ENCODE assay signal across 1 cellular context in the genomic region with DNA sequence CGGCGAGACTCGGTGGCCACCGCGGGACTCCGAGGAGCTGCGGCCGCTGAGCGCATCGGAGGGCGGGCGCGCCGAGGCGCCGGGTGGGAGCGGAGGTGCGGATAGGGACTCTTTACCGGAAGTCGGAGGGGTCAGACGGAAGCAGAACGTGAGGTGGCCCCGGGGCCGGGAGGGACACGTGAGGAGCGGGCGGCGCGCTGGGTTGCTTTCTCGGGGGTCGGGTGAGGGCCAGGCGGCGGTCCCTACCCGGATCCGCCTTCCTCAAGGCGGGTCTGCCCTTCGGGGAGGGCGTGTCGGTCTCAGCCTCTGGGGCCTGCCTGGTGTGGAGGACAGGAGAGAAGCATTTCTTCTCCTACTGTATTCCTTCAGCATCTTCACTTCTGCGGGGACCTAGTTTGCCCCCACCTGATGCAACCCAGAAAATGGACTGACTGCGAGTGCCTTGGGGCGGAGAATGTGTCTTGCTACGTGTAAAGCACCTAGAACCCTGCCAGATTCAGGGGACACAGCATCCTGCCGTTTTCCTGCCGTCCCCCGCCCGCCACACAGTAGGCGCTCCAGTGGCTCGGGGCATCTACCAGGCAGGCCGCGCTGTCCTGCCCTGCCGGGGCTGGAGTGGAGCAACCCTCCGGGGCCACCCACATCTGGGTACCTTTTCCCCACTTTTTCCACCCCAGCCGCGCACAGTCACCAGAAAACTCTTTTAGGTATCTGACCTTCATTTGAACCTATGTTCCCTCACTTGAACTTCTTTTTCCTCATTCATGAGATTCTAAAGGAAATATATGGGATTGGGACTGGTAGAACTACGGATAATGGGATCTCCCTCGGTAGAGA.
A peak's percentile ranks its signal among the peaks of the same experiment; 100 is the strongest.
TF ChIP-seq lines count a peak whose summit lies in the region.

No MANE protein-coding gene starts in this region.

TF ChIP-seq in HepG2, 621 proteins besides CTCF, POLR2A, EP300 and RAD21 (continued from another document and continues in another):
- TF ChIP-seq, protein P1, sequence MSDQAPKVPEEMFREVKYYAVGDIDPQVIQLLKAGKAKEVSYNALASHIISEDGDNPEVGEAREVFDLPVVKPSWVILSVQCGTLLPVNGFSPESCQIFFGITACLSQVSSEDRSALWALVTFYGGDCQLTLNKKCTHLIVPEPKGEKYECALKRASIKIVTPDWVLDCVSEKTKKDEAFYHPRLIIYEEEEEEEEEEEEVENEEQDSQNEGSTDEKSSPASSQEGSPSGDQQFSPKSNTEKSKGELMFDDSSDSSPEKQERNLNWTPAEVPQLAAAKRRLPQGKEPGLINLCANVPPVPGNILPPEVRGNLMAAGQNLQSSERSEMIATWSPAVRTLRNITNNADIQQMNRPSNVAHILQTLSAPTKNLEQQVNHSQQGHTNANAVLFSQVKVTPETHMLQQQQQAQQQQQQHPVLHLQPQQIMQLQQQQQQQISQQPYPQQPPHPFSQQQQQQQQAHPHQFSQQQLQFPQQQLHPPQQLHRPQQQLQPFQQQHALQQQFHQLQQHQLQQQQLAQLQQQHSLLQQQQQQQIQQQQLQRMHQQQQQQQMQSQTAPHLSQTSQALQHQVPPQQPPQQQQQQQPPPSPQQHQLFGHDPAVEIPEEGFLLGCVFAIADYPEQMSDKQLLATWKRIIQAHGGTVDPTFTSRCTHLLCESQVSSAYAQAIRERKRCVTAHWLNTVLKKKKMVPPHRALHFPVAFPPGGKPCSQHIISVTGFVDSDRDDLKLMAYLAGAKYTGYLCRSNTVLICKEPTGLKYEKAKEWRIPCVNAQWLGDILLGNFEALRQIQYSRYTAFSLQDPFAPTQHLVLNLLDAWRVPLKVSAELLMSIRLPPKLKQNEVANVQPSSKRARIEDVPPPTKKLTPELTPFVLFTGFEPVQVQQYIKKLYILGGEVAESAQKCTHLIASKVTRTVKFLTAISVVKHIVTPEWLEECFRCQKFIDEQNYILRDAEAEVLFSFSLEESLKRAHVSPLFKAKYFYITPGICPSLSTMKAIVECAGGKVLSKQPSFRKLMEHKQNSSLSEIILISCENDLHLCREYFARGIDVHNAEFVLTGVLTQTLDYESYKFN (CRISPR knock-in tag; conservative IDR thresholded peaks at IDR 0.05), result no peak
- TF ChIP-seq ZNF772 (CRISPR knock-in tag; IDR thresholded peaks at IDR 0.05) (peak; percentile 44; the same call in 1 of the 2 replicates), RARG (CRISPR knock-in tag; IDR thresholded peaks at IDR 0.05; ENCODE audit: low read depth) (no peak), RAD51 (IDR thresholded peaks at IDR 0.05; ENCODE audit: borderline replicate concordance) (no peak), HOXA7 (CRISPR knock-in tag; IDR thresholded peaks at IDR 0.05) (no peak), RFX3 (CRISPR knock-in tag; IDR thresholded peaks at IDR 0.05) (no peak), ZFX (CRISPR knock-in tag; IDR thresholded peaks at IDR 0.05; ENCODE audit: low read depth) (peak; percentile 88), ZNF703 (CRISPR knock-in tag; IDR thresholded peaks at IDR 0.05; ENCODE audit: borderline replicate concordance) (no peak), ISL2 (CRISPR knock-in tag; IDR thresholded peaks at IDR 0.05) (no peak; the same call in 1 of the 2 replicates), ZSCAN25 (CRISPR knock-in tag; IDR thresholded peaks at IDR 0.05) (no peak), NR2F6 (IDR thresholded peaks at IDR 0.05) (no peak), NR2F6 (CRISPR knock-in tag; IDR thresholded peaks at IDR 0.05) (0 out of 2 replicates have a peak, but pooled peaks have one; percentile 34), ZNF124 (CRISPR knock-in tag; IDR thresholded peaks at IDR 0.05) (no peak), CC2D1A (CRISPR knock-in tag; IDR thresholded peaks at IDR 0.05) (no peak), HNRNPL (IDR thresholded peaks at IDR 0.05; ENCODE audit: low read depth, low read length) (peak; percentile 45; the same call in 1 of the 2 replicates), ZNF350 (CRISPR knock-in tag; IDR thresholded peaks at IDR 0.05; ENCODE audit: borderline replicate concordance, low read depth) (peak; percentile 73), SETDB1 (CRISPR knock-in tag; IDR thresholded peaks at IDR 0.05; ENCODE audit: borderline replicate concordance) (no peak; the same call in 1 of the 2 replicates), SKI (IDR thresholded peaks at IDR 0.05; ENCODE audit: partially characterized antibody) (peak; percentile 73), RFX5 (IDR thresholded peaks at IDR 0.05; ENCODE audit: low read depth, low read length) (no peak), ZNF225 (CRISPR knock-in tag; IDR thresholded peaks at IDR 0.05) (peak; percentile 65; the same call in 1 of the 2 replicates), ZNF180 (CRISPR knock-in tag; IDR thresholded peaks at IDR 0.05; ENCODE audit: borderline replicate concordance, low read depth) (no peak), ZNF570 (CRISPR knock-in tag; IDR thresholded peaks at IDR 0.05; ENCODE audit: borderline replicate concordance) (no peak), ZNF460 (CRISPR knock-in tag; IDR thresholded peaks at IDR 0.05; ENCODE audit: borderline replicate concordance) (no peak), RBM22 (optimal IDR thresholded peaks at IDR 0.05; ENCODE audit: low read length) (peak; percentile 89), ZNF547 (CRISPR knock-in tag; IDR thresholded peaks at IDR 0.05) (no peak), ZNF431 (CRISPR knock-in tag; IDR thresholded peaks at IDR 0.05; ENCODE audit: borderline replicate concordance, low read depth) (no peak), ZNF501 (CRISPR knock-in tag; IDR thresholded peaks at IDR 0.05) (peak; percentile 49; the same call in 1 of the 2 replicates), MIER3 (CRISPR knock-in tag; IDR thresholded peaks at IDR 0.05; ENCODE audit: borderline replicate concordance) (0 out of 2 replicates have a peak, but pooled peaks have one; percentile 18), ZNF496 (CRISPR knock-in tag; IDR thresholded peaks at IDR 0.05; ENCODE audit: insufficient replicate concordance) (no peak), ZNF619 (CRISPR knock-in tag; IDR thresholded peaks at IDR 0.05) (0 out of 2 replicates have a peak, but pooled peaks have one; percentile 27), ZBTB38 (CRISPR knock-in tag; IDR thresholded peaks at IDR 0.05) (peak; percentile 55; the same call in 1 of the 2 replicates), TOPORS (CRISPR knock-in tag; IDR thresholded peaks at IDR 0.05) (no peak), ZBTB7B (CRISPR knock-in tag; IDR thresholded peaks at IDR 0.05) (peak; percentile 90), CHD4 (IDR thresholded peaks at IDR 0.05; ENCODE audit: borderline replicate concordance, low read length) (no peak), ETV5 (CRISPR knock-in tag; IDR thresholded peaks at IDR 0.05; ENCODE audit: borderline replicate concordance) (peak; percentile 87), THYN1 (CRISPR knock-in tag; IDR thresholded peaks at IDR 0.05; ENCODE audit: borderline replicate concordance, low read depth) (no peak), KDM1A (CRISPR knock-in tag; IDR thresholded peaks at IDR 0.05) (no peak), ZNF7 (CRISPR knock-in tag; IDR thresholded peaks at IDR 0.05) (no peak), ZNF33B (CRISPR knock-in tag; IDR thresholded peaks at IDR 0.05) (0 out of 2 replicates have a peak, but pooled peaks have one; percentile 65)
- TF ChIP-seq, protein P2, sequence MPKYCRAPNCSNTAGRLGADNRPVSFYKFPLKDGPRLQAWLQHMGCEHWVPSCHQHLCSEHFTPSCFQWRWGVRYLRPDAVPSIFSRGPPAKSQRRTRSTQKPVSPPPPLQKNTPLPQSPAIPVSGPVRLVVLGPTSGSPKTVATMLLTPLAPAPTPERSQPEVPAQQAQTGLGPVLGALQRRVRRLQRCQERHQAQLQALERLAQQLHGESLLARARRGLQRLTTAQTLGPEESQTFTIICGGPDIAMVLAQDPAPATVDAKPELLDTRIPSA (CRISPR knock-in tag; IDR thresholded peaks at IDR 0.05; ENCODE audit: borderline replicate concordance), result no peak
- TF ChIP-seq, protein P3, sequence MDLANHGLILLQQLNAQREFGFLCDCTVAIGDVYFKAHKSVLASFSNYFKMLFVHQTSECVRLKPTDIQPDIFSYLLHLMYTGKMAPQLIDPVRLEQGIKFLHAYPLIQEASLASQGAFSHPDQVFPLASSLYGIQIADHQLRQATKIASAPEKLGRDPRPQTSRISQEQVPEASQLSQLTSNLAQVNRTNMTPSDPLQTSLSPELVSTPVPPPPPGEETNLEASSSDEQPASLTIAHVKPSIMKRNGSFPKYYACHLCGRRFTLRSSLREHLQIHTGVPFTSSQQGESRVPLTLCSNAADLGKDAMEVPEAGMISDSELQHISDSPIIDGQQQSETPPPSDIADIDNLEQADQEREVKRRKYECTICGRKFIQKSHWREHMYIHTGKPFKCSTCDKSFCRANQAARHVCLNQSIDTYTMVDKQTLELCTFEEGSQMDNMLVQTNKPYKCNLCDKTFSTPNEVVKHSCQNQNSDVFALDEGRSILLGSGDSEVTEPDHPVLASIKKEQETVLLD (CRISPR knock-in tag; IDR thresholded peaks at IDR 0.05; ENCODE audit: low read depth), result peak; percentile 86
- TF ChIP-seq, protein P4, sequence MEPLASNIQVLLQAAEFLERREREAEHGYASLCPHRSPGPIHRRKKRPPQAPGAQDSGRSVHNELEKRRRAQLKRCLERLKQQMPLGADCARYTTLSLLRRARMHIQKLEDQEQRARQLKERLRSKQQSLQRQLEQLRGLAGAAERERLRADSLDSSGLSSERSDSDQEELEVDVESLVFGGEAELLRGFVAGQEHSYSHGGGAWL (CRISPR knock-in tag; IDR thresholded peaks at IDR 0.05), result peak; percentile 78; the same call in 1 of the 2 replicates
- TF ChIP-seq, protein P5, sequence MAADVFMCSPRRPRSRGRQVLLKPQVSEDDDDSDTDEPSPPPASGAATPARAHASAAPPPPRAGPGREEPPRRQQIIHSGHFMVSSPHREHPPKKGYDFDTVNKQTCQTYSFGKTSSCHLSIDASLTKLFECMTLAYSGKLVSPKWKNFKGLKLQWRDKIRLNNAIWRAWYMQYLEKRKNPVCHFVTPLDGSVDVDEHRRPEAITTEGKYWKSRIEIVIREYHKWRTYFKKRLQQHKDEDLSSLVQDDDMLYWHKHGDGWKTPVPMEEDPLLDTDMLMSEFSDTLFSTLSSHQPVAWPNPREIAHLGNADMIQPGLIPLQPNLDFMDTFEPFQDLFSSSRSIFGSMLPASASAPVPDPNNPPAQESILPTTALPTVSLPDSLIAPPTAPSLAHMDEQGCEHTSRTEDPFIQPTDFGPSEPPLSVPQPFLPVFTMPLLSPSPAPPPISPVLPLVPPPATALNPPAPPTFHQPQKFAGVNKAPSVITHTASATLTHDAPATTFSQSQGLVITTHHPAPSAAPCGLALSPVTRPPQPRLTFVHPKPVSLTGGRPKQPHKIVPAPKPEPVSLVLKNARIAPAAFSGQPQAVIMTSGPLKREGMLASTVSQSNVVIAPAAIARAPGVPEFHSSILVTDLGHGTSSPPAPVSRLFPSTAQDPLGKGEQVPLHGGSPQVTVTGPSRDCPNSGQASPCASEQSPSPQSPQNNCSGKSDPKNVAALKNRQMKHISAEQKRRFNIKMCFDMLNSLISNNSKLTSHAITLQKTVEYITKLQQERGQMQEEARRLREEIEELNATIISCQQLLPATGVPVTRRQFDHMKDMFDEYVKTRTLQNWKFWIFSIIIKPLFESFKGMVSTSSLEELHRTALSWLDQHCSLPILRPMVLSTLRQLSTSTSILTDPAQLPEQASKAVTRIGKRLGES (CRISPR knock-in tag; IDR thresholded peaks at IDR 0.05; ENCODE audit: borderline replicate concordance), result peak; percentile 26; the same call in 1 of the 2 replicates
- TF ChIP-seq, protein P6, sequence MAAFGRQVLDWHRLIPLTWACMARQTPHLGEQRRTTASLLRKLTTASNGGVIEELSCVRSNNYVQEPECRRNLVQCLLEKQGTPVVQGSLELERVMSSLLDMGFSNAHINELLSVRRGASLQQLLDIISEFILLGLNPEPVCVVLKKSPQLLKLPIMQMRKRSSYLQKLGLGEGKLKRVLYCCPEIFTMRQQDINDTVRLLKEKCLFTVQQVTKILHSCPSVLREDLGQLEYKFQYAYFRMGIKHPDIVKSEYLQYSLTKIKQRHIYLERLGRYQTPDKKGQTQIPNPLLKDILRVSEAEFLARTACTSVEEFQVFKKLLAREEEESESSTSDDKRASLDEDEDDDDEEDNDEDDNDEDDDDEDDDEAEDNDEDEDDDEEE (CRISPR knock-in tag; IDR thresholded peaks at IDR 0.05), result no peak; the same call in 1 of the 2 replicates
- TF ChIP-seq, protein P7, sequence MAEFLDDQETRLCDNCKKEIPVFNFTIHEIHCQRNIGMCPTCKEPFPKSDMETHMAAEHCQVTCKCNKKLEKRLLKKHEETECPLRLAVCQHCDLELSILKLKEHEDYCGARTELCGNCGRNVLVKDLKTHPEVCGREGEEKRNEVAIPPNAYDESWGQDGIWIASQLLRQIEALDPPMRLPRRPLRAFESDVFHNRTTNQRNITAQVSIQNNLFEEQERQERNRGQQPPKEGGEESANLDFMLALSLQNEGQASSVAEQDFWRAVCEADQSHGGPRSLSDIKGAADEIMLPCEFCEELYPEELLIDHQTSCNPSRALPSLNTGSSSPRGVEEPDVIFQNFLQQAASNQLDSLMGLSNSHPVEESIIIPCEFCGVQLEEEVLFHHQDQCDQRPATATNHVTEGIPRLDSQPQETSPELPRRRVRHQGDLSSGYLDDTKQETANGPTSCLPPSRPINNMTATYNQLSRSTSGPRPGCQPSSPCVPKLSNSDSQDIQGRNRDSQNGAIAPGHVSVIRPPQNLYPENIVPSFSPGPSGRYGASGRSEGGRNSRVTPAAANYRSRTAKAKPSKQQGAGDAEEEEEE (CRISPR knock-in tag; IDR thresholded peaks at IDR 0.05; ENCODE audit: borderline replicate concordance), result no peak
- TF ChIP-seq, protein P8, sequence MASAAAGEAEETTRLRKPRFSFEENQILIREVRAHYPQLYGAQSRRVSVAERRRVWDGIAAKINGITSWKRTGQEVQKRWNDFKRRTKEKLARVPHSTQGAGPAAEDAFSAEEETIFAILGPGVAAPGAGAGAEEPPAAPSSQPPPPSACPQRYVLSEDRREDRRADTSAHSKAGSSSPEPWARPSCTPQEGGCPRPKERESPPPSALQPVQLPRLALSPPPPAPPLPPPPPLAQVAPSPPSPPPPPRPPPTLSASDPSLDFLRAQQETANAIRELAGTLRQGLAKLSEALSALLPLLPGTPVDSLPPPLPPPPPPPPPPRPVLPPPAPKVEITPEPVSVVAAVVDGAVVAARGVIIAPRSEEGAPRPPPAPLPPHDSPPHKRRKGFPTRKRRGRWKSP (CRISPR knock-in tag; IDR thresholded peaks at IDR 0.05), result peak; percentile 10; the same call in 1 of the 2 replicates
- TF ChIP-seq, protein P9, sequence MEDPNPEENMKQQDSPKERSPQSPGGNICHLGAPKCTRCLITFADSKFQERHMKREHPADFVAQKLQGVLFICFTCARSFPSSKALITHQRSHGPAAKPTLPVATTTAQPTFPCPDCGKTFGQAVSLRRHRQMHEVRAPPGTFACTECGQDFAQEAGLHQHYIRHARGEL (CRISPR knock-in tag; IDR thresholded peaks at IDR 0.05), result no peak
- TF ChIP-seq, protein P10, sequence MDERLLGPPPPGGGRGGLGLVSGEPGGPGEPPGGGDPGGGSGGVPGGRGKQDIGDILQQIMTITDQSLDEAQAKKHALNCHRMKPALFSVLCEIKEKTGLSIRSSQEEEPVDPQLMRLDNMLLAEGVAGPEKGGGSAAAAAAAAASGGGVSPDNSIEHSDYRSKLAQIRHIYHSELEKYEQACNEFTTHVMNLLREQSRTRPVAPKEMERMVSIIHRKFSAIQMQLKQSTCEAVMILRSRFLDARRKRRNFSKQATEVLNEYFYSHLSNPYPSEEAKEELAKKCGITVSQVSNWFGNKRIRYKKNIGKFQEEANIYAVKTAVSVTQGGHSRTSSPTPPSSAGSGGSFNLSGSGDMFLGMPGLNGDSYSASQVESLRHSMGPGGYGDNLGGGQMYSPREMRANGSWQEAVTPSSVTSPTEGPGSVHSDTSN (CRISPR knock-in tag; IDR thresholded peaks at IDR 0.05), result no peak
